ENCODE assay signal across 22 cellular contexts in the genomic region with DNA sequence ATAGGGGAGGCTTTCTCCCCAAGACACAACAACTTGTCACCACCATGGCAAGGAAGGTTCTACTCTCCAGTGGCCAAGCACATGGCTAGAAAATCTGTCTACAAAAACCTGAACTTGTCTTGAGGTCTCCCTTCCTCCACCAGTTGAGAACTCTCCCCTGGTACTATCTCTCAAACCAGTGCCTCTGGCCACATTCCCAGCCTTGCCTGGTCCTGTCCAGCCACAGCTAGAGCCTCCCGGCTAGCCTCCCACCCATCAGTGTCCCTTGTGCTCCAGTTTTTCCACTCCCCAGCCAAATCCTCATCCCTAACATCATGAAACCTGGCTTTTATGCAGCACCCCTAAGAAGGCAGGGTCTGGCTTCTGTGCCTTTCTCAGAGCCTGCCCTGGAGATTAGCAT. TPM values are rescaled to one million over a fixed set of nuclear protein-coding genes. Genes with fewer than 3 reads are reported as not detected.
A peak's percentile ranks its signal among the peaks of the same experiment; 100 is the strongest.
DNase-seq lines count a peak whose midpoint lies in the region; ATAC-seq, FAIRE-seq and TF ChIP-seq lines count a peak whose summit lies in the region.
"Had no signal": no experiment of that assay in that cellular context is flagged by ENCODE, and none has a peak within 500 bp of the region (broad histone marks: within the 10 kb centered on the region; RNA-seq: fewer than 3 reads in every experiment).

No MANE protein-coding gene starts in this region.

- H3K27me3 ChIP-seq in mammary epithelial cell (ENCODE audit: insufficient read depth, low read length) (no peaks in the 10 kb centered on the region), breast epithelium (no peaks in the 10 kb centered on the region), GM23338 (ENCODE audit: insufficient read depth) (no peaks in the 10 kb centered on the region), H1 (replicated peaks in 1 of 4; ENCODE audit: control insufficient read depth in 3 of 4, extremely low read depth in 1 of 4, insufficient read depth in 3 of 4, low read length in 3 of 4) (no peaks in the 10 kb centered on the region), osteoblast (ENCODE audit: insufficient read depth, low read length) (no peaks in the 10 kb centered on the region), SJCRH30 (no peaks in the 10 kb centered on the region)

- FAIRE-seq in H1 (lab: Jason Lieb, UNC): no peak
- FAIRE-seq: GM12878, GM19239 had no signal

- H3K79me2 ChIP-seq in mammary epithelial cell (ENCODE audit: insufficient read depth, low read length): no peaks in the 10 kb centered on the region
- no peaks in the 10 kb centered on the region for H3K79me2 ChIP-seq in GM23338 (replicated peaks; ENCODE audit: insufficient read depth)
- H3K79me2 ChIP-seq in H1 (ENCODE audit: control insufficient read depth in 1 of 2, insufficient read depth in 2 of 2, low read length in 2 of 2): no peaks in the 10 kb centered on the region
- H3K79me2 ChIP-seq in osteoblast (ENCODE audit: insufficient read depth, low read length): no peaks in the 10 kb centered on the region

- no peak for TF ChIP-seq EP300 in H1 (IDR thresholded peaks at IDR 0.05; ENCODE audit: borderline replicate concordance in 1 of 2, low read depth in 2 of 2, low read length in 2 of 2)

- no peaks in the 10 kb centered on the region for H3K9me2 ChIP-seq in GM23338 (ENCODE audit: insufficient read depth)

- TF ChIP-seq CTCF in mammary epithelial cell (conservative IDR thresholded peaks at IDR 0.05 in 1 of 2, IDR thresholded peaks at IDR 0.05 in 1 of 2; ENCODE audit: extremely low read depth in 1 of 2, insufficient read depth in 1 of 2, low read depth in 1 of 2, low read length in 2 of 2) (no peak), breast epithelium (IDR thresholded peaks at IDR 0.05) (no peak), GM23338 (conservative IDR thresholded peaks at IDR 0.05; ENCODE audit: low read depth in 2 of 2) (no peak), H1 (IDR thresholded peaks at IDR 0.05; ENCODE audit: control extremely low read depth in 1 of 3, insufficient read depth in 1 of 3, low read depth in 1 of 3, low read length in 3 of 3) (no peak), osteoblast (IDR thresholded peaks at IDR 0.05; ENCODE audit: extremely low read depth, low read depth, low read length) (no peak)
- TF ChIP-seq CTCF in activated CD8-positive, alpha-beta T cell treated with anti-CD3 and anti-CD28 coated beads for 36 hours (IDR thresholded peaks at IDR 0.05): no peak

- POLR2A ChIA-PET in H1 (lab: Charles Lee; ENCODE audit: partially characterized antibody): interaction anchor here (0.9 to 1.2 kb wide), 2 partner anchors 9 to 260 kb away, joined by 3 to 4 read pairs; no protein-coding TSS in a partner anchor
- POLR2A ChIA-PET in activated CD8-positive, alpha-beta T cell treated with anti-CD3 and anti-CD28 coated beads for 36 hours (lab: Charles Lee): interaction anchor here (0.9 to 1.5 kb wide), 2 partner anchors 14 to 21 kb away, joined by 3 to 4 read pairs; partner anchors contain the start of gene FZD5

- H3K27ac Mint-ChIP-seq in GM23338: no peak overlapping the region
- no peak overlapping the region for H3K27ac Mint-ChIP-seq in activated CD8-positive, alpha-beta T cell treated with anti-CD3 and anti-CD28 coated beads for 36 hours
- H3K27ac Mint-ChIP-seq: CD4-positive, alpha-beta T cell had no signal

- ATAC-seq in GM23338 (no peak), GM18873 (IDR thresholded peaks at IDR 0.05; ENCODE audit: low FRiP score, unreplicated experiment) (no peak)
- no peak for ATAC-seq in activated CD8-positive, alpha-beta T cell treated with anti-CD3 and anti-CD28 coated beads for 36 hours
- ATAC-seq: GM12878 had no signal

- WGBS in mammary epithelial cell (ENCODE audit: low coverage, missing lambda C conversion rate): 11% methylated on average over 1 of the region's 1 CpG
- WGBS in H1 (ENCODE audit: extremely low coverage in 1 of 2, insufficient coverage in 1 of 2, insufficient read length in 1 of 2, insufficient replicate concordance in 2 of 2, low coverage in 1 of 2, low lambda C conversion rate in 2 of 2, missing lambda C conversion rate in 1 of 2), 2 experiments: 94% methylated on average over 1 of the region's 1 CpG; no CpG with 5 or more reads in 1 of the 2 experiments

- peaks cover 9% of the 10 kb centered on the region for H3K27me3 Mint-ChIP-seq in GM23338 (ENCODE audit: insufficient read depth, low read depth, poor library complexity)
- H3K27me3 Mint-ChIP-seq in activated CD8-positive, alpha-beta T cell treated with anti-CD3 and anti-CD28 coated beads for 36 hours: peaks cover 10% of the 10 kb centered on the region

- H3K4me3 ChIP-seq in mammary epithelial cell (replicated peaks in 1 of 3; ENCODE audit: insufficient read depth in 1 of 3, low read depth in 2 of 3, low read length in 3 of 3): no peak overlapping the region
- no peak overlapping the region for H3K4me3 ChIP-seq in breast epithelium
- H3K4me3 ChIP-seq in GM23338: no peak overlapping the region
- no peak overlapping the region for H3K4me3 ChIP-seq in H1 (ENCODE audit: extremely low read depth in 1 of 4, insufficient read depth in 2 of 4, low read depth in 3 of 4, low read length in 4 of 4)
- H3K4me3 ChIP-seq in osteoblast (ENCODE audit: insufficient read depth, low read length): no peak overlapping the region
- no peak overlapping the region for H3K4me3 ChIP-seq in SJCRH30
- H3K4me3 ChIP-seq: GM12878, GM23248 had no signal

- H3K9me3 ChIP-seq in mammary epithelial cell (replicated peaks; ENCODE audit: insufficient read depth, low read length): no peaks in the 10 kb centered on the region
- H3K9me3 ChIP-seq in breast epithelium: no peaks in the 10 kb centered on the region
- H3K9me3 ChIP-seq in H1 (ENCODE audit: insufficient read depth in 2 of 2, low read depth in 1 of 2, low read length in 1 of 2): no peaks in the 10 kb centered on the region
- no peaks in the 10 kb centered on the region for H3K9me3 ChIP-seq in osteoblast (ENCODE audit: low read depth, low read length)
- H3K9me3 ChIP-seq in SJCRH30 (replicated peaks): no peaks in the 10 kb centered on the region

- in situ Hi-C loops in mammary epithelial cell (cut with MboI; ENCODE audit: low sequenced_read_pairs in 2 of 2): no loop called here

- H3F3A ChIP-seq in GM23338 (replicated peaks; ENCODE audit: low read depth): 0 out of 2 replicates have a peak, but pooled peaks cover 3% of the 10 kb centered on the region

- peak overlapping the region; percentile 76; the same call in 1 of the 2 replicates for H2BK15ac ChIP-seq in H1 (ENCODE audit: low read length)

- peak overlapping the region; percentile 73; the same call in 1 of the 2 replicates for H3K18ac ChIP-seq in H1 (ENCODE audit: extremely low read depth, low read length)

- H4K91ac ChIP-seq in H1 (replicated peaks; ENCODE audit: insufficient read length, low read length): no peak overlapping the region

- H3K14ac ChIP-seq in H1 (ENCODE audit: insufficient read length): no peak overlapping the region

- H3K4me1 Mint-ChIP-seq in GM23338: peaks cover 13% of the 10 kb centered on the region
- no peaks in the 10 kb centered on the region for H3K4me1 Mint-ChIP-seq in activated CD8-positive, alpha-beta T cell treated with anti-CD3 and anti-CD28 coated beads for 36 hours (ENCODE audit: low read depth)

- no peak overlapping the region for H4K8ac ChIP-seq in H1 (ENCODE audit: extremely low read depth, insufficient read depth, low read length)

- no peaks in the 10 kb centered on the region for H3K9me3 Mint-ChIP-seq in GM23338
- H3K9me3 Mint-ChIP-seq in activated CD8-positive, alpha-beta T cell treated with anti-CD3 and anti-CD28 coated beads for 36 hours: no peaks in the 10 kb centered on the region
- H3K9me3 Mint-ChIP-seq: CD4-positive, alpha-beta T cell had no signal

- H3K4me1 ChIP-seq in mammary epithelial cell (ENCODE audit: insufficient read depth, low read length) (peaks cover 19% of the 10 kb centered on the region), breast epithelium (no peaks in the 10 kb centered on the region), GM23338 (ENCODE audit: insufficient read depth) (peaks cover 14% of the 10 kb centered on the region), H1 (replicated peaks in 1 of 4; ENCODE audit: control insufficient read depth in 3 of 4, insufficient read depth in 4 of 4, low read length in 3 of 4) (peaks cover 0 to 4% (median 3%) of the 10 kb centered on the region in 4 experiments; a peak in 4 of 7 replicates), osteoblast (ENCODE audit: insufficient read depth, low read length) (peaks cover 5% of the 10 kb centered on the region), SJCRH30 (peaks cover 4% of the 10 kb centered on the region)

- no peak for DNase-seq in mammary epithelial cell
- DNase-seq in breast epithelium (ENCODE audit: low spot score in 2 of 2): no peak
- no peak for DNase-seq in GM23338 (ENCODE audit: low spot score)
- DNase-seq in H1 (ENCODE audit: low read depth in 1 of 2, low spot score in 2 of 2): no peak
- no peak for DNase-seq in osteoblast (ENCODE audit: insufficient read length, low spot score, missing footprints)
- no peak for DNase-seq in SJCRH30
- no peak for DNase-seq in activated CD8-positive, alpha-beta T cell treated with anti-CD3 and anti-CD28 coated beads for 36 hours
- DNase-seq: 8988T; Calu3; CD4-positive, alpha-beta T cell; GM23248; KBM-7; MV-4-11; NCI-H1417; NCI-H187 treated with DMSO at 0.1 percent for 48 hours; NCI-H226; NCI-H524; NCI-H82; OCI-M1 had no signal

- H4K5ac ChIP-seq in H1 (ENCODE audit: insufficient read length, low read depth, low read length): no peak overlapping the region

- H3K36me3 Mint-ChIP-seq in GM23338 (ENCODE audit: low read depth): no peaks in the 10 kb centered on the region
- no peaks in the 10 kb centered on the region for H3K36me3 Mint-ChIP-seq in activated CD8-positive, alpha-beta T cell treated with anti-CD3 and anti-CD28 coated beads for 36 hours (ENCODE audit: low read depth)

- H2AK5ac ChIP-seq in H1 (ENCODE audit: low read depth, low read length): no peak overlapping the region

- no TSS peak for BruUV-seq in mammary epithelial cell (replicated peaks; lab: Mats Ljungman, UMichigan)

- H4K20me1 ChIP-seq in mammary epithelial cell (ENCODE audit: insufficient read depth, low read length) (no peaks in the 10 kb centered on the region), GM23338 (replicated peaks; ENCODE audit: insufficient read depth) (no peaks in the 10 kb centered on the region), H1 (replicated peaks in 1 of 2; ENCODE audit: control insufficient read depth in 1 of 2, insufficient read depth in 2 of 2, low read length in 2 of 2) (no peaks in the 10 kb centered on the region), osteoblast (ENCODE audit: insufficient read depth, low read length) (no peaks in the 10 kb centered on the region)

- H3K4ac ChIP-seq in H1 (replicated peaks; ENCODE audit: insufficient read length, low read depth, low read length): peak overlapping the region; percentile 19

- H2AFZ ChIP-seq in mammary epithelial cell (ENCODE audit: low read depth, low read length): peak overlapping the region; percentile 72
- H2AFZ ChIP-seq in GM23338: peak overlapping the region; percentile 80
- H2AFZ ChIP-seq in H1 (ENCODE audit: low read length): no peak overlapping the region
- peak overlapping the region; percentile 40 for H2AFZ ChIP-seq in osteoblast (ENCODE audit: low read length)
- H2AFZ ChIP-seq: GM23248 had no signal

- H3K4me2 ChIP-seq in mammary epithelial cell (ENCODE audit: insufficient read depth, low read depth, low read length) (no peak overlapping the region), GM23338 (no peak overlapping the region), H1 (ENCODE audit: insufficient read depth in 1 of 2, low read depth in 2 of 2, low read length in 2 of 2) (no peak overlapping the region), osteoblast (ENCODE audit: insufficient read depth, low read length) (no peak overlapping the region)

- CTCF ChIA-PET in mammary epithelial cell (lab: Charles Lee; ENCODE audit: low non-redundant PET): interaction anchor here (0.6 kb wide), 1 partner anchor 57 kb away, joined by 3 read pairs; no protein-coding TSS in a partner anchor
- CTCF ChIA-PET in H1 (lab: Charles Lee; ENCODE audit: partially characterized antibody): interaction anchor here (0.9 to 2.2 kb wide), 8 partner anchors 8 to 281 kb away, joined by 3 to 8 read pairs (median 4); no protein-coding TSS in a partner anchor
- CTCF ChIA-PET in activated CD8-positive, alpha-beta T cell treated with anti-CD3 and anti-CD28 coated beads for 36 hours (lab: Charles Lee): interaction anchor here (1.0 to 1.5 kb wide), 2 partner anchors 45 to 250 kb away, joined by 3 read pairs; no protein-coding TSS in a partner anchor

- no peak overlapping the region for H3K27ac ChIP-seq in mammary epithelial cell (ENCODE audit: insufficient read depth, low read depth, low read length)
- H3K27ac ChIP-seq in breast epithelium: no peak overlapping the region
- no peak overlapping the region for H3K27ac ChIP-seq in GM23338 (ENCODE audit: low read depth)
- no peak overlapping the region for H3K27ac ChIP-seq in H1 (ENCODE audit: low read depth, low read length)
- H3K27ac ChIP-seq in osteoblast (ENCODE audit: low read depth, low read length): no peak overlapping the region
- H3K27ac ChIP-seq in SJCRH30: no peak overlapping the region
- H3K27ac ChIP-seq: GM23248 had no signal

- peak overlapping the region; percentile 82; the same call in 1 of the 2 replicates for H2BK20ac ChIP-seq in H1 (ENCODE audit: low read length)

- peak overlapping the region; percentile 37; the same call in 1 of the 2 replicates for H2BK5ac ChIP-seq in H1 (ENCODE audit: low read depth, low read length)

- no peaks in the 10 kb centered on the region for H3K23me2 ChIP-seq in H1 (ENCODE audit: low read depth, low read length)

- no peaks in the 10 kb centered on the region for H3K79me1 ChIP-seq in H1 (ENCODE audit: low read depth, low read length)

- H3K36me3 ChIP-seq in mammary epithelial cell (ENCODE audit: insufficient read depth, low read length) (no peaks in the 10 kb centered on the region), breast epithelium (no peaks in the 10 kb centered on the region), GM23338 (ENCODE audit: insufficient read depth) (no peaks in the 10 kb centered on the region), H1 (ENCODE audit: control insufficient read depth in 2 of 4, insufficient read depth in 4 of 4, low read length in 3 of 4) (no peaks in the 10 kb centered on the region), osteoblast (ENCODE audit: insufficient read depth, low read length) (no peaks in the 10 kb centered on the region), SJCRH30 (no peaks in the 10 kb centered on the region)

- H3K4me3 Mint-ChIP-seq in GM23338: no peak overlapping the region
- H3K4me3 Mint-ChIP-seq in activated CD8-positive, alpha-beta T cell treated with anti-CD3 and anti-CD28 coated beads for 36 hours: no peak overlapping the region
- H3K4me3 Mint-ChIP-seq: CD4-positive, alpha-beta T cell had no signal

- no peak for TF ChIP-seq POLR2A in breast epithelium (IDR thresholded peaks at IDR 0.05)
- TF ChIP-seq POLR2A in H1 (IDR thresholded peaks at IDR 0.05; ENCODE audit: control extremely low read depth in 1 of 2, low read depth in 2 of 2, low read length in 2 of 2): no peak

- no peak overlapping the region for H3K23ac ChIP-seq in H1 (ENCODE audit: insufficient read length)

- H3K56ac ChIP-seq in H1 (replicated peaks; ENCODE audit: insufficient read length, low read depth, low read length): no peak overlapping the region

- intact Hi-C loops in mammary epithelial cell (cut with micrococcal nuclease) (no loop called here), breast epithelium (cut with DNase I; ENCODE audit: low total_unique reads) (no loop called here)
- intact Hi-C loops in activated CD8-positive, alpha-beta T cell treated with anti-CD3 and anti-CD28 coated beads for 36 hours (cut with micrococcal nuclease): no loop called here

- dilution Hi-C loops in mammary epithelial cell (cut with HindIII; ENCODE audit: low sequenced_read_pairs): no loop called here

- no peak overlapping the region for H2BK120ac ChIP-seq in H1 (replicated peaks; ENCODE audit: low read depth, low read length)

- peak overlapping the region; percentile 64; the same call in 1 of the 2 replicates for H2BK12ac ChIP-seq in H1 (ENCODE audit: low read depth, low read length)

- H3K9ac ChIP-seq in mammary epithelial cell (ENCODE audit: insufficient read depth, low read length) (no peak overlapping the region), H1 (replicated peaks in 1 of 4; ENCODE audit: extremely low read depth in 1 of 4, low read depth in 3 of 4, low read length in 3 of 4) (no peak overlapping the region)
- H3K9ac ChIP-seq: GM23248 had no signal

- no peak for TF ChIP-seq RAD21 in H1 (IDR thresholded peaks at IDR 0.05 in 1 of 2, conservative IDR thresholded peaks at IDR 0.05 in 1 of 2; ENCODE audit: low read depth in 2 of 2, low read length in 2 of 2)

RNA-seq across cellular contexts. Expression of gene FZD5, which starts 21.2 kb away (rescaled TPM):
- total RNA-seq in mammary epithelial cell: 1 to 10 TPM; 4.4 to 8.7 TPM
- polyA plus RNA-seq in mammary epithelial cell: 1.9 TPM
- 4.5 TPM for polyA minus RNA-seq in mammary epithelial cell
- total RNA-seq in breast epithelium: 10 to 100 TPM in 2 of 3 donors, 1 to 10 TPM in 1; 5.2 to 17.0 (median 12.1) TPM
- total RNA-seq in GM23338 (2014; rRNA removed; shearing (Covaris generic)): 80.5 and 94.8 TPM in 2 replicates
- 28.1 and 32.3 TPM in 2 replicates for polyA plus RNA-seq in GM23338 (2016; fragmentation: Nextera tagmentation; extraction: Ambion mirVana)
- total RNA-seq in H1 (2021; fragmentation: NEBNext Ultra II Directional; extraction: Animal tissue kit (Norgen Biotek cat#: 25700)): 55.2 and 56.6 TPM in 2 replicates
- polyA plus RNA-seq in H1 (2011; rRNA removed): 13.4 and 20.2 TPM in 2 replicates
- 15.8 TPM for polyA plus RNA-seq in H1 (2011; cell fraction: cytosol; rRNA removed)
- 21.3 TPM for polyA plus RNA-seq in H1 (2011; cell fraction: nucleus; rRNA removed)
- polyA plus RNA-seq in H1 (2012, experiment 1 of 2): 14.2 to 20.0 TPM (median 15.9 TPM) in 4 replicates
- 4.5 TPM for polyA plus RNA-seq in H1 (2012, experiment 2 of 2)
- 33.6 TPM for polyA plus RNA-seq in H1 (2013, experiment 1 of 2)
- 37.1 TPM for polyA plus RNA-seq in H1 (2013, experiment 2 of 2)
- polyA minus RNA-seq in H1 (2011; rRNA and poly(A)+ RNA removed): 30.0 and 33.0 TPM in 2 replicates
- polyA minus RNA-seq in H1 (2011; cell fraction: cytosol; rRNA and poly(A)+ RNA removed): 44.0 TPM
- polyA minus RNA-seq in H1 (2011; cell fraction: nucleus; rRNA and poly(A)+ RNA removed): 60.7 TPM
- total RNA-seq in osteoblast: 10.6 and 12.7 TPM in 2 replicates
- 4.2 and 4.3 TPM in 2 replicates for total RNA-seq in SJCRH30 (2014; rRNA removed; shearing (Covaris generic))
- 1 to 10 TPM; 1.7 TPM for total RNA-seq in activated CD8-positive, alpha-beta T cell treated with anti-CD3 and anti-CD28 coated beads for 36 hours
